In the genomic region with DNA sequence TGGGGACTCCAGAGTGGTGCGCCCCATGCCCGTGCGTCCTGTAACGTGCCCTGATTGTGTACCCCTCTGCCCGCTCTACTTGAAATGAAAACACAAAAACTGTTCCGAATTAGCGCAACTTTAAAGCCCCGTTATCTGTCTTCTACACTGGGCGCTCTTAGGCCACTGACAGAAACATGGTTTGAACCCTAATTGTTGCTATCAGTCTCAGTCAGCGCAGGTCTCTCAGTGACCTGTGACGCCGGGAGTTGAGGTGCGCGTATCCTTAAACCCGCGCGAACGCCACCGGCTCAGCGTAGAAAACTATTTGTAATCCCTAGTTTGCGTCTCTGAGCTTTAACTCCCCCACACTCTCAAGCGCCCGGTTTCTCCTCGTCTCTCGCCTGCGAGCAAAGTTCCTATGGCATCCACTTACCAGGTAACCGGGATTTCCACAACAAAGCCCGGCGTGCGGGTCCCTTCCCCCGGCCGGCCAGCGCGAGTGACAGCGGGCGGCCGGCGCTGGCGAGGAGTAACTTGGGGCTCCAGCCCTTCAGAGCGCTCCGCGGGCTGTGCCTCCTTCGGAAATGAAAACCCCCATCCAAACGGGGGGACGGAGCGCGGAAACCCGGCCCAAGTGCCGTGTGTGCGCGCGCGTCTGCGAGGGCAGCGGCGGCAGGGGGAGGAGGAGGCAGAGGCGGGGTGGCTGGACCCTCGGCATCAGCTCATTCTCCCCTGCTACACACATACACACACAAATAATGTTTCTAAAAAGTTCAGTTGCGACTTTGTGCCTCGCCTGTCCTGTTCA, we compare ENCODE assay signal across 9 cellular contexts. TPM values are rescaled to one million over a fixed set of nuclear protein-coding genes. Genes with fewer than 3 reads are reported as not detected.
DNase-seq lines count a peak whose midpoint lies in the region; ATAC-seq, FAIRE-seq and TF ChIP-seq lines count a peak whose summit lies in the region.
"Had no signal": no experiment of that assay in that cellular context is flagged by ENCODE, and none has a peak within 500 bp of the region (broad histone marks: within the 10 kb centered on the region; RNA-seq: fewer than 3 reads in every experiment).

No MANE protein-coding gene starts in this region.

- TF ChIP-seq EP300 in tibial nerve (IDR thresholded peaks at IDR 0.05) = no peak

- 0 to 1% methylated on average over 59 to 60 of the region's 60 CpGs for WGBS in tibial nerve, 2 donors

- TF ChIP-seq CTCF in epithelial cell of proximal tubule (conservative IDR thresholded peaks at IDR 0.05; ENCODE audit: low read depth, low read length) = no peak
- no peak for TF ChIP-seq CTCF in tibial nerve (IDR thresholded peaks at IDR 0.05)

- H3K9ac ChIP-seq in muscle layer of colon (ENCODE audit: low read length) = peak overlapping the region; percentile 75

- peak; percentile 41 for DNase-seq in ACHN
- peak; percentile 43 to 55 for DNase-seq in HAP-1 (ENCODE audit: low spot score in 2 of 2)
- peak; percentile 8 for DNase-seq in activated CD4-positive, alpha-beta T cell treated with anti-CD3 and anti-CD28 coated beads, Interleukin-2, amount 50 U/mL, for 1 hour
- DNase-seq in epithelial cell of proximal tubule (ENCODE audit: low read depth) = no peak
- peak in 1 of 2 donors; percentile 18 for DNase-seq in tibial nerve (ENCODE audit: low spot score in 2 of 2)
- no peak for DNase-seq in HTR-8/SVneo (ENCODE audit: insufficient read length, low spot score)

- H3K36me3 ChIP-seq in HAP-1 (replicated peaks) (no peaks in the 10 kb centered on the region), muscle layer of colon (ENCODE audit: insufficient read depth, low read length) (no peaks in the 10 kb centered on the region), tibial nerve (no peaks in the 10 kb centered on the region)

- no peak for TF ChIP-seq POLR2A in tibial nerve (IDR thresholded peaks at IDR 0.05)

- H3K27ac ChIP-seq in muscle layer of colon (ENCODE audit: low read depth, low read length) (peak overlapping the region; percentile 76), tibial nerve (peak overlapping the region; percentile 79 to 97 (median 91))

- no peak for FAIRE-seq in HTR-8/SVneo (lab: Jason Lieb, UNC)
- FAIRE-seq: GM18507 had no signal

- in situ Hi-C loops in ACHN (cut with HindIII; ENCODE audit: low pct_ligation_motif_present, low pct_unique_long_range_greater_than_20kb, low sequenced_read_pairs) = loop anchor here (25.0 kb wide), 1 partner anchor 162 kb away; no protein-coding TSS in a partner anchor
- in situ Hi-C loops in HAP-1 (cut with MboI; ENCODE audit: low sequenced_read_pairs) = no loop called here

- ATAC-seq in GM21381 (IDR thresholded peaks at IDR 0.05; ENCODE audit: unreplicated experiment) = no peak

- H3K9me3 ChIP-seq in HAP-1 = no peaks in the 10 kb centered on the region
- no peaks in the 10 kb centered on the region for H3K9me3 ChIP-seq in muscle layer of colon (ENCODE audit: low read length)
- no peaks in the 10 kb centered on the region for H3K9me3 ChIP-seq in tibial nerve

- peaks cover 15% of the 10 kb centered on the region for H3K4me1 ChIP-seq in HAP-1
- peaks cover 14% of the 10 kb centered on the region for H3K4me1 ChIP-seq in muscle layer of colon (ENCODE audit: insufficient read depth, low read length)
- H3K4me1 ChIP-seq in tibial nerve = peaks cover 0 to 44% (median 12%) of the 10 kb centered on the region in 4 donors

- H3K4me3 ChIP-seq in HAP-1 (peak overlapping the region; percentile 48), epithelial cell of proximal tubule (ENCODE audit: low read depth, low read length) (peak overlapping the region; percentile 83), muscle layer of colon (ENCODE audit: low read depth in 1 of 2, low read length in 2 of 2) (peak overlapping the region; percentile 63 to 70), tibial nerve (peak overlapping the region; percentile 69 to 90 (median 72))

- H3K27me3 ChIP-seq in HAP-1 (ENCODE audit: low read depth) (no peaks in the 10 kb centered on the region), muscle layer of colon (ENCODE audit: control insufficient read depth in 1 of 2, insufficient read depth in 2 of 2, low read length in 2 of 2) (no peaks in the 10 kb centered on the region), tibial nerve (no peaks in the 10 kb centered on the region)

RNA-seq across cellular contexts. Expression of a gene that starts 0.7 kb away (rescaled TPM):
- total RNA-seq in epithelial cell of proximal tubule (24.2 and 28.9 TPM in 2 replicates), tibial nerve (10 to 100 TPM; 19.8 to 50.1 (median 31.5) TPM)

Comparison
In these comparisons a context has a peak if more than half of its experiments do, and no peak if none do; other contexts are left out.
1. DNase-seq: peak in ACHN (single experiment), HAP-1 (2 of 2) and activated CD4-positive, alpha-beta T cell treated with anti-CD3 and anti-CD28 coated beads, Interleukin-2, amount 50 U/mL, for 1 hour (single experiment); none in epithelial cell of proximal tubule (single experiment) and HTR-8/SVneo (single experiment).
2. Peak in every context shown above with its lines, with median percentiles within 50 percentile points of each other: H3K4me3 ChIP-seq.